1 cellular context compared by ENCODE assay signal in the genomic region with DNA sequence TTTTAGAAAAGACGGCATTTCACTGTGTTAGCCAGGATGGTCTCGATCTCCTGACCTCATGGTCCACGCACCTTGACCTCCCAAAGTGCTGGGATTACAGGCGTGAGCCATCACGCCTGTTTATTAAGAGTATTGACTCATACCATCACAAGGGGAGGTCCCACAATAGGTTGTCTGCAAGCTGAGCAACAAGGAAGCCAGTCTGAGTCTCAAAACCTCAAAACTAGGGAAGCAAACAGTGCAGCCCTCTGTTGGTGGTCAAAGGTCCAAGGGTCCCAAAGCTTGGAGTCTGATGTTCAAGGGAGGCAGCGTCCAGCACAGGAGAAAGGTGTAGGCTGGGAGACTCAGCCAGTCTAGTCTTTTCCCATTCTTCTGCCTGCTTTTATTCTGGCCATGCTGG.
TF ChIP-seq lines count a peak whose summit lies in the region.

No MANE protein-coding gene starts in this region.

TF ChIP-seq in GM12878, 131 proteins besides CTCF, POLR2A, EP300 and RAD21 (continued from another document and continues in another):
- no peak for TF ChIP-seq ASH2L (IDR thresholded peaks at IDR 0.05; ENCODE audit: borderline replicate concordance, low read depth)
- no peak for TF ChIP-seq CHD4 (IDR thresholded peaks at IDR 0.05)
- TF ChIP-seq, protein P1, sequence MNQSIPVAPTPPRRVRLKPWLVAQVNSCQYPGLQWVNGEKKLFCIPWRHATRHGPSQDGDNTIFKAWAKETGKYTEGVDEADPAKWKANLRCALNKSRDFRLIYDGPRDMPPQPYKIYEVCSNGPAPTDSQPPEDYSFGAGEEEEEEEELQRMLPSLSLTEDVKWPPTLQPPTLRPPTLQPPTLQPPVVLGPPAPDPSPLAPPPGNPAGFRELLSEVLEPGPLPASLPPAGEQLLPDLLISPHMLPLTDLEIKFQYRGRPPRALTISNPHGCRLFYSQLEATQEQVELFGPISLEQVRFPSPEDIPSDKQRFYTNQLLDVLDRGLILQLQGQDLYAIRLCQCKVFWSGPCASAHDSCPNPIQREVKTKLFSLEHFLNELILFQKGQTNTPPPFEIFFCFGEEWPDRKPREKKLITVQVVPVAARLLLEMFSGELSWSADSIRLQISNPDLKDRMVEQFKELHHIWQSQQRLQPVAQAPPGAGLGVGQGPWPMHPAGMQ (IDR thresholded peaks at IDR 0.05; ENCODE audit: borderline replicate concordance) = no peak
- TF ChIP-seq YBX1 (IDR thresholded peaks at IDR 0.05) = no peak
- no peak for TF ChIP-seq SMAD1 (IDR thresholded peaks at IDR 0.05; ENCODE audit: low read depth, partially characterized antibody)
- TF ChIP-seq IKZF2 (IDR thresholded peaks at IDR 0.05) = peak; percentile 5 to 35; a peak in 1 of 4 replicates
- TF ChIP-seq, protein P2, sequence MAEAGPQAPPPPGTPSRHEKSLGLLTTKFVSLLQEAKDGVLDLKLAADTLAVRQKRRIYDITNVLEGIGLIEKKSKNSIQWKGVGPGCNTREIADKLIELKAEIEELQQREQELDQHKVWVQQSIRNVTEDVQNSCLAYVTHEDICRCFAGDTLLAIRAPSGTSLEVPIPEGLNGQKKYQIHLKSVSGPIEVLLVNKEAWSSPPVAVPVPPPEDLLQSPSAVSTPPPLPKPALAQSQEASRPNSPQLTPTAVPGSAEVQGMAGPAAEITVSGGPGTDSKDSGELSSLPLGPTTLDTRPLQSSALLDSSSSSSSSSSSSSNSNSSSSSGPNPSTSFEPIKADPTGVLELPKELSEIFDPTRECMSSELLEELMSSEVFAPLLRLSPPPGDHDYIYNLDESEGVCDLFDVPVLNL (IDR thresholded peaks at IDR 0.05; ENCODE audit: low read depth, low read length) = no peak
- peak; percentile 60 for TF ChIP-seq RUNX3 (IDR thresholded peaks at IDR 0.05; ENCODE audit: low read length)
- no peak for TF ChIP-seq ZBED1 (IDR thresholded peaks at IDR 0.05; ENCODE audit: borderline replicate concordance)
- TF ChIP-seq WRNIP1 (IDR thresholded peaks at IDR 0.05; ENCODE audit: borderline replicate concordance, low read depth, low read length) = no peak
- TF ChIP-seq GATAD2B (conservative IDR thresholded peaks at IDR 0.05; ENCODE audit: low read depth) = no peak
- no peak for TF ChIP-seq MEF2A (IDR thresholded peaks at IDR 0.05; ENCODE audit: insufficient read depth, low read depth, low read length)
- TF ChIP-seq SUZ12 (IDR thresholded peaks at IDR 0.05; ENCODE audit: unreplicated experiment) = no peak
- no peak for TF ChIP-seq MTA2 (IDR thresholded peaks at IDR 0.05; ENCODE audit: low read depth)
- no peak for TF ChIP-seq MEF2B (IDR thresholded peaks at IDR 0.05; ENCODE audit: partially characterized antibody, poor library complexity, severe bottlenecking)
- TF ChIP-seq, protein P3, sequence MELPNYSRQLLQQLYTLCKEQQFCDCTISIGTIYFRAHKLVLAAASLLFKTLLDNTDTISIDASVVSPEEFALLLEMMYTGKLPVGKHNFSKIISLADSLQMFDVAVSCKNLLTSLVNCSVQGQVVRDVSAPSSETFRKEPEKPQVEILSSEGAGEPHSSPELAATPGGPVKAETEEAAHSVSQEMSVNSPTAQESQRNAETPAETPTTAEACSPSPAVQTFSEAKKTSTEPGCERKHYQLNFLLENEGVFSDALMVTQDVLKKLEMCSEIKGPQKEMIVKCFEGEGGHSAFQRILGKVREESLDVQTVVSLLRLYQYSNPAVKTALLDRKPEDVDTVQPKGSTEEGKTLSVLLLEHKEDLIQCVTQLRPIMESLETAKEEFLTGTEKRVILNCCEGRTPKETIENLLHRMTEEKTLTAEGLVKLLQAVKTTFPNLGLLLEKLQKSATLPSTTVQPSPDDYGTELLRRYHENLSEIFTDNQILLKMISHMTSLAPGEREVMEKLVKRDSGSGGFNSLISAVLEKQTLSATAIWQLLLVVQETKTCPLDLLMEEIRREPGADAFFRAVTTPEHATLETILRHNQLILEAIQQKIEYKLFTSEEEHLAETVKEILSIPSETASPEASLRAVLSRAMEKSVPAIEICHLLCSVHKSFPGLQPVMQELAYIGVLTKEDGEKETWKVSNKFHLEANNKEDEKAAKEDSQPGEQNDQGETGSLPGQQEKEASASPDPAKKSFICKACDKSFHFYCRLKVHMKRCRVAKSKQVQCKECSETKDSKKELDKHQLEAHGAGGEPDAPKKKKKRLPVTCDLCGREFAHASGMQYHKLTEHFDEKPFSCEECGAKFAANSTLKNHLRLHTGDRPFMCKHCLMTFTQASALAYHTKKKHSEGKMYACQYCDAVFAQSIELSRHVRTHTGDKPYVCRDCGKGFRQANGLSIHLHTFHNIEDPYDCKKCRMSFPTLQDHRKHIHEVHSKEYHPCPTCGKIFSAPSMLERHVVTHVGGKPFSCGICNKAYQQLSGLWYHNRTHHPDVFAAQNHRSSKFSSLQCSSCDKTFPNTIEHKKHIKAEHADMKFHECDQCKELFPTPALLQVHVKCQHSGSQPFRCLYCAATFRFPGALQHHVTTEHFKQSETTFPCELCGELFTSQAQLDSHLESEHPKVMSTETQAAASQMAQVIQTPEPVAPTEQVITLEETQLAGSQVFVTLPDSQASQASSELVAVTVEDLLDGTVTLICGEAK (IDR thresholded peaks at IDR 0.05; ENCODE audit: borderline replicate concordance) = no peak
- TF ChIP-seq, protein P4, sequence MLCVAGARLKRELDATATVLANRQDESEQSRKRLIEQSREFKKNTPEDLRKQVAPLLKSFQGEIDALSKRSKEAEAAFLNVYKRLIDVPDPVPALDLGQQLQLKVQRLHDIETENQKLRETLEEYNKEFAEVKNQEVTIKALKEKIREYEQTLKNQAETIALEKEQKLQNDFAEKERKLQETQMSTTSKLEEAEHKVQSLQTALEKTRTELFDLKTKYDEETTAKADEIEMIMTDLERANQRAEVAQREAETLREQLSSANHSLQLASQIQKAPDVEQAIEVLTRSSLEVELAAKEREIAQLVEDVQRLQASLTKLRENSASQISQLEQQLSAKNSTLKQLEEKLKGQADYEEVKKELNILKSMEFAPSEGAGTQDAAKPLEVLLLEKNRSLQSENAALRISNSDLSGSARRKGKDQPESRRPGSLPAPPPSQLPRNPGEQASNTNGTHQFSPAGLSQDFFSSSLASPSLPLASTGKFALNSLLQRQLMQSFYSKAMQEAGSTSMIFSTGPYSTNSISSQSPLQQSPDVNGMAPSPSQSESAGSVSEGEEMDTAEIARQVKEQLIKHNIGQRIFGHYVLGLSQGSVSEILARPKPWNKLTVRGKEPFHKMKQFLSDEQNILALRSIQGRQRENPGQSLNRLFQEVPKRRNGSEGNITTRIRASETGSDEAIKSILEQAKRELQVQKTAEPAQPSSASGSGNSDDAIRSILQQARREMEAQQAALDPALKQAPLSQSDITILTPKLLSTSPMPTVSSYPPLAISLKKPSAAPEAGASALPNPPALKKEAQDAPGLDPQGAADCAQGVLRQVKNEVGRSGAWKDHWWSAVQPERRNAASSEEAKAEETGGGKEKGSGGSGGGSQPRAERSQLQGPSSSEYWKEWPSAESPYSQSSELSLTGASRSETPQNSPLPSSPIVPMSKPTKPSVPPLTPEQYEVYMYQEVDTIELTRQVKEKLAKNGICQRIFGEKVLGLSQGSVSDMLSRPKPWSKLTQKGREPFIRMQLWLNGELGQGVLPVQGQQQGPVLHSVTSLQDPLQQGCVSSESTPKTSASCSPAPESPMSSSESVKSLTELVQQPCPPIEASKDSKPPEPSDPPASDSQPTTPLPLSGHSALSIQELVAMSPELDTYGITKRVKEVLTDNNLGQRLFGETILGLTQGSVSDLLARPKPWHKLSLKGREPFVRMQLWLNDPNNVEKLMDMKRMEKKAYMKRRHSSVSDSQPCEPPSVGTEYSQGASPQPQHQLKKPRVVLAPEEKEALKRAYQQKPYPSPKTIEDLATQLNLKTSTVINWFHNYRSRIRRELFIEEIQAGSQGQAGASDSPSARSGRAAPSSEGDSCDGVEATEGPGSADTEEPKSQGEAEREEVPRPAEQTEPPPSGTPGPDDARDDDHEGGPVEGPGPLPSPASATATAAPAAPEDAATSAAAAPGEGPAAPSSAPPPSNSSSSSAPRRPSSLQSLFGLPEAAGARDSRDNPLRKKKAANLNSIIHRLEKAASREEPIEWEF (IDR thresholded peaks at IDR 0.05; ENCODE audit: insufficient replicate concordance, low read depth, low read length) = no peak
- TF ChIP-seq EED (IDR thresholded peaks at IDR 0.05; ENCODE audit: low read depth) = peak; percentile 60
- TF ChIP-seq, protein P5, sequence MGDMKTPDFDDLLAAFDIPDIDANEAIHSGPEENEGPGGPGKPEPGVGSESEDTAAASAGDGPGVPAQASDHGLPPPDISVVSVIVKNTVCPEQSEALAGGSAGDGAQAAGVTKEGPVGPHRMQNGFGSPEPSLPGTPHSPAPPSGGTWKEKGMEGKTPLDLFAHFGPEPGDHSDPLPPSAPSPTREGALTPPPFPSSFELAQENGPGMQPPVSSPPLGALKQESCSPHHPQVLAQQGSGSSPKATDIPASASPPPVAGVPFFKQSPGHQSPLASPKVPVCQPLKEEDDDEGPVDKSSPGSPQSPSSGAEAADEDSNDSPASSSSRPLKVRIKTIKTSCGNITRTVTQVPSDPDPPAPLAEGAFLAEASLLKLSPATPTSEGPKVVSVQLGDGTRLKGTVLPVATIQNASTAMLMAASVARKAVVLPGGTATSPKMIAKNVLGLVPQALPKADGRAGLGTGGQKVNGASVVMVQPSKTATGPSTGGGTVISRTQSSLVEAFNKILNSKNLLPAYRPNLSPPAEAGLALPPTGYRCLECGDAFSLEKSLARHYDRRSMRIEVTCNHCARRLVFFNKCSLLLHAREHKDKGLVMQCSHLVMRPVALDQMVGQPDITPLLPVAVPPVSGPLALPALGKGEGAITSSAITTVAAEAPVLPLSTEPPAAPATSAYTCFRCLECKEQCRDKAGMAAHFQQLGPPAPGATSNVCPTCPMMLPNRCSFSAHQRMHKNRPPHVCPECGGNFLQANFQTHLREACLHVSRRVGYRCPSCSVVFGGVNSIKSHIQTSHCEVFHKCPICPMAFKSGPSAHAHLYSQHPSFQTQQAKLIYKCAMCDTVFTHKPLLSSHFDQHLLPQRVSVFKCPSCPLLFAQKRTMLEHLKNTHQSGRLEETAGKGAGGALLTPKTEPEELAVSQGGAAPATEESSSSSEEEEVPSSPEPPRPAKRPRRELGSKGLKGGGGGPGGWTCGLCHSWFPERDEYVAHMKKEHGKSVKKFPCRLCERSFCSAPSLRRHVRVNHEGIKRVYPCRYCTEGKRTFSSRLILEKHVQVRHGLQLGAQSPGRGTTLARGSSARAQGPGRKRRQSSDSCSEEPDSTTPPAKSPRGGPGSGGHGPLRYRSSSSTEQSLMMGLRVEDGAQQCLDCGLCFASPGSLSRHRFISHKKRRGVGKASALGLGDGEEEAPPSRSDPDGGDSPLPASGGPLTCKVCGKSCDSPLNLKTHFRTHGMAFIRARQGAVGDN (IDR thresholded peaks at IDR 0.05) = no peak
- TF ChIP-seq, protein P6, sequence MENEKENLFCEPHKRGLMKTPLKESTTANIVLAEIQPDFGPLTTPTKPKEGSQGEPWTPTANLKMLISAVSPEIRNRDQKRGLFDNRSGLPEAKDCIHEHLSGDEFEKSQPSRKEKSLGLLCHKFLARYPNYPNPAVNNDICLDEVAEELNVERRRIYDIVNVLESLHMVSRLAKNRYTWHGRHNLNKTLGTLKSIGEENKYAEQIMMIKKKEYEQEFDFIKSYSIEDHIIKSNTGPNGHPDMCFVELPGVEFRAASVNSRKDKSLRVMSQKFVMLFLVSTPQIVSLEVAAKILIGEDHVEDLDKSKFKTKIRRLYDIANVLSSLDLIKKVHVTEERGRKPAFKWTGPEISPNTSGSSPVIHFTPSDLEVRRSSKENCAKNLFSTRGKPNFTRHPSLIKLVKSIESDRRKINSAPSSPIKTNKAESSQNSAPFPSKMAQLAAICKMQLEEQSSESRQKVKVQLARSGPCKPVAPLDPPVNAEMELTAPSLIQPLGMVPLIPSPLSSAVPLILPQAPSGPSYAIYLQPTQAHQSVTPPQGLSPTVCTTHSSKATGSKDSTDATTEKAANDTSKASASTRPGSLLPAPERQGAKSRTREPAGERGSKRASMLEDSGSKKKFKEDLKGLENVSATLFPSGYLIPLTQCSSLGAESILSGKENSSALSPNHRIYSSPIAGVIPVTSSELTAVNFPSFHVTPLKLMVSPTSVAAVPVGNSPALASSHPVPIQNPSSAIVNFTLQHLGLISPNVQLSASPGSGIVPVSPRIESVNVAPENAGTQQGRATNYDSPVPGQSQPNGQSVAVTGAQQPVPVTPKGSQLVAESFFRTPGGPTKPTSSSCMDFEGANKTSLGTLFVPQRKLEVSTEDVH (IDR thresholded peaks at IDR 0.05; ENCODE audit: low read depth, partially characterized antibody) = no peak
- TF ChIP-seq RFX5 (IDR thresholded peaks at IDR 0.05; ENCODE audit: low read depth, low read length) = no peak
- no peak for TF ChIP-seq RELA (IDR thresholded peaks at IDR 0.05; ENCODE audit: borderline replicate concordance, partially characterized antibody)
- TF ChIP-seq FOXK2 (IDR thresholded peaks at IDR 0.05) = no peak
- no peak for TF ChIP-seq ZNF217 (IDR thresholded peaks at IDR 0.05)
- TF ChIP-seq, protein P7, sequence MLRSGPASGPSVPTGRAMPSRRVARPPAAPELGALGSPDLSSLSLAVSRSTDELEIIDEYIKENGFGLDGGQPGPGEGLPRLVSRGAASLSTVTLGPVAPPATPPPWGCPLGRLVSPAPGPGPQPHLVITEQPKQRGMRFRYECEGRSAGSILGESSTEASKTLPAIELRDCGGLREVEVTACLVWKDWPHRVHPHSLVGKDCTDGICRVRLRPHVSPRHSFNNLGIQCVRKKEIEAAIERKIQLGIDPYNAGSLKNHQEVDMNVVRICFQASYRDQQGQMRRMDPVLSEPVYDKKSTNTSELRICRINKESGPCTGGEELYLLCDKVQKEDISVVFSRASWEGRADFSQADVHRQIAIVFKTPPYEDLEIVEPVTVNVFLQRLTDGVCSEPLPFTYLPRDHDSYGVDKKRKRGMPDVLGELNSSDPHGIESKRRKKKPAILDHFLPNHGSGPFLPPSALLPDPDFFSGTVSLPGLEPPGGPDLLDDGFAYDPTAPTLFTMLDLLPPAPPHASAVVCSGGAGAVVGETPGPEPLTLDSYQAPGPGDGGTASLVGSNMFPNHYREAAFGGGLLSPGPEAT (IDR thresholded peaks at IDR 0.05; ENCODE audit: low read depth) = no peak
- TF ChIP-seq SUPT20H (IDR thresholded peaks at IDR 0.05; ENCODE audit: borderline replicate concordance, control insufficient read depth, low read depth, low read length) = no peak
- TF ChIP-seq, protein P8, sequence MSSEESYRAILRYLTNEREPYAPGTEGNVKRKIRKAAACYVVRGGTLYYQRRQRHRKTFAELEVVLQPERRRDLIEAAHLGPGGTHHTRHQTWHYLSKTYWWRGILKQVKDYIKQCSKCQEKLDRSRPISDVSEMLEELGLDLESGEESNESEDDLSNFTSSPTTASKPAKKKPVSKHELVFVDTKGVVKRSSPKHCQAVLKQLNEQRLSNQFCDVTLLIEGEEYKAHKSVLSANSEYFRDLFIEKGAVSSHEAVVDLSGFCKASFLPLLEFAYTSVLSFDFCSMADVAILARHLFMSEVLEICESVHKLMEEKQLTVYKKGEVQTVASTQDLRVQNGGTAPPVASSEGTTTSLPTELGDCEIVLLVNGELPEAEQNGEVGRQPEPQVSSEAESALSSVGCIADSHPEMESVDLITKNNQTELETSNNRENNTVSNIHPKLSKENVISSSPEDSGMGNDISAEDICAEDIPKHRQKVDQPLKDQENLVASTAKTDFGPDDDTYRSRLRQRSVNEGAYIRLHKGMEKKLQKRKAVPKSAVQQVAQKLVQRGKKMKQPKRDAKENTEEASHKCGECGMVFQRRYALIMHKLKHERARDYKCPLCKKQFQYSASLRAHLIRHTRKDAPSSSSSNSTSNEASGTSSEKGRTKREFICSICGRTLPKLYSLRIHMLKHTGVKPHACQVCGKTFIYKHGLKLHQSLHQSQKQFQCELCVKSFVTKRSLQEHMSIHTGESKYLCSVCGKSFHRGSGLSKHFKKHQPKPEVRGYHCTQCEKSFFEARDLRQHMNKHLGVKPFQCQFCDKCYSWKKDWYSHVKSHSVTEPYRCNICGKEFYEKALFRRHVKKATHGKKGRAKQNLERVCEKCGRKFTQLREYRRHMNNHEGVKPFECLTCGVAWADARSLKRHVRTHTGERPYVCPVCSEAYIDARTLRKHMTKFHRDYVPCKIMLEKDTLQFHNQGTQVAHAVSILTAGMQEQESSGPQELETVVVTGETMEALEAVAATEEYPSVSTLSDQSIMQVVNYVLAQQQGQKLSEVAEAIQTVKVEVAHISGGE (CRISPR knock-in tag; IDR thresholded peaks at IDR 0.05) = no peak
- no peak for TF ChIP-seq POLR2AphosphoS2 (IDR thresholded peaks at IDR 0.05; ENCODE audit: low read depth, low read length)
- no peak for TF ChIP-seq MTA3 (IDR thresholded peaks at IDR 0.05; ENCODE audit: borderline replicate concordance, low read length)
